In the genomic region with DNA sequence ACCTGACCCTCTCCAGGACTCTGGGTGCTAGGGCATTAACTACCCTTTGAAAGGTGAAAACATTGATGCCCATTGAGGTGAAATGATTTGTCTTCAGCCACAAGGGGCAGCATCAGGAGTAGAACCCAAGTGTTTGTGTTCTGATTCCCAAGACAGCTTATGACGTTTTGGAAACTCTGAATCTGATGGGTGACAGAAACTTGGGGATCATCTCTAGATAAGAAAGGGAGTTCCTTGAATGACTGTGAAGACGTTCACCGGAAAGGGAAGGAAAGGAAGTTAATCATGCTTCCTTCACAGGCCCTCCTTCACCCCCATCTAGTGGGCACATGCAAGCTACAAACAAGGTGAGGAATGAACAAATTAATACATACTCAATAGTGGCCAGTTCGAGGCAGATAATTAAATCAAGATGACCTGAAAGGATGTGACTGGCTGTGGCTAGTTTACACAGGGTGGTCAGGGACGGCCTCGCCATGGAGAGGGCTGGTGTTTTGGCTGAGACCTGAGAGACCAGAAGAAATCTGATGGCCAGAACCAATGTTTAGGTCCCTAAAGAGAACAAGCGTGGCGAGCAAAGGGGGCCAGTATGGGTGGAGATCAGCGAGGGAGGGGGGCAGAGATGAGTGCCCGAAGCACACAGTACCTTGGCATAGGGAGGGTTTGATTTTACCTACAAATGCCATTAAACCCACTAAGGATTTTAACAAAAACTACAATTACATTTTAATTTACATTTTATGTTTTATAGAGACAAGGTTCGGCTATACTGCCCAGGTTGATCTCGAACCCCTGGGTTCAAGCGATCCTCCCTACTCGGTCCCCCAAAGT, we compare ENCODE assay signal across 8 cellular contexts. TPM values are rescaled to one million over a fixed set of nuclear protein-coding genes. Genes with fewer than 3 reads are reported as not detected.
DNase-seq lines count a peak whose midpoint lies in the region; ATAC-seq, FAIRE-seq and TF ChIP-seq lines count a peak whose summit lies in the region.

No MANE protein-coding gene starts in this region.

- POLR2A ChIA-PET in AG04449 (lab: Yijun Ruan, JAX), result interaction anchor here (0.6 to 1.9 kb wide), 7 partner anchors 9 to 107 kb away, joined by 3 to 7 read pairs (median 4); a partner anchor contains a TSS

- peak overlapping the region; percentile 89 to 90 for H3K27ac ChIP-seq in testis

- peaks cover 14% of the 10 kb centered on the region for H3K4me1 ChIP-seq in testis

- TF ChIP-seq CTCF in AG04449 (IDR thresholded peaks at IDR 0.05; ENCODE audit: insufficient read depth, low read length, missing control alignments) (peak; percentile 30), neural crest cell (conservative IDR thresholded peaks at IDR 0.05) (peak; percentile 58), testis (IDR thresholded peaks at IDR 0.05) (peak; percentile 40 to 57 (median 44))

- H3K27me3 ChIP-seq in testis, result no peaks in the 10 kb centered on the region

- WGBS in testis, 2 donors, result 30 to 35% methylated on average over 14 of the region's 14 CpGs

- ATAC-seq in HG02870 (IDR thresholded peaks at IDR 0.05; ENCODE audit: unreplicated experiment), result no peak

- intact Hi-C loops in testis (cut with DNase I; ENCODE audit: low total_unique reads), result loop anchor here (10.0 kb wide), 1 partner anchor 115 kb away; no protein-coding TSS in a partner anchor

- CTCF ChIA-PET in AG04449 (lab: Yijun Ruan, JAX), result interaction anchor here (0.7 to 14.3 kb wide), 22 partner anchors 8 to 323 kb away, joined by 3 to 429 read pairs (median 4); a partner anchor contains a TSS

- no peak for TF ChIP-seq POLR2A in testis (IDR thresholded peaks at IDR 0.05)

- H3K4me3 Mint-ChIP-seq in neural crest cell, result peak overlapping the region; percentile 89

- H3K4me1 Mint-ChIP-seq in neural crest cell, result peaks cover 29% of the 10 kb centered on the region

- no peaks in the 10 kb centered on the region for H3K36me3 ChIP-seq in testis (ENCODE audit: low read depth, missing control alignments)

- no peaks in the 10 kb centered on the region for H3K9me3 ChIP-seq in testis

- H3K36me3 Mint-ChIP-seq in neural crest cell (ENCODE audit: low read depth), result no peaks in the 10 kb centered on the region

- peak; percentile 84 for FAIRE-seq in GM18507 (lab: Jason Lieb, UNC)

- no peaks in the 10 kb centered on the region for H3K9me3 Mint-ChIP-seq in neural crest cell

- DNase-seq in AG04449 (ENCODE audit: low read depth, low spot score) (no peak), GM18507 (ENCODE audit: extremely low spot score, insufficient read length, low read depth) (no peak), NOMO-1 treated with DMSO at 0.1 percent for 48 hours (lab: John Stamatoyannopoulos, UW; ENCODE audit: unreplicated experiment) (peak; percentile 66), fibroblast of gingiva (ENCODE audit: low read depth) (peak; percentile 65), neural crest cell (ENCODE audit: low read depth, low spot score) (no peak), testis (no peak)
- DNase-seq in activated CD8-positive, alpha-beta memory T cell treated with anti-CD3 and anti-CD28 coated beads, Interleukin-2, amount 50 U/mL, for 48 hours, result peak; percentile 62

- H3K27me3 Mint-ChIP-seq in neural crest cell (ENCODE audit: low read depth), result no peaks in the 10 kb centered on the region

- H3K4me3 ChIP-seq in AG04449 (ENCODE audit: low read depth, low read length), result peak overlapping the region; percentile 78
- peak overlapping the region; percentile 87 to 88 for H3K4me3 ChIP-seq in testis

- peak overlapping the region; percentile 63 for H3K27ac Mint-ChIP-seq in neural crest cell (ENCODE audit: unreplicated experiment)

RNA-seq across cellular contexts. Expression of a gene that starts 0.9 kb away (rescaled TPM):
- total RNA-seq in neural crest cell (14.2 and 14.3 TPM in 2 replicates), testis (10 to 100 TPM; 13.5 to 16.3 TPM)
- polyA plus RNA-seq in testis (ENCODE audit: insufficient read depth, low read depth, low replicate concordance), result 7.4 TPM

RNA-seq across cellular contexts. Expression of a gene that starts 15.0 kb away (rescaled TPM):
- total RNA-seq in neural crest cell (not detected in 2 replicates), testis (1 to 10 TPM; 3.2 to 4.6 TPM)
- 2.9 TPM for polyA plus RNA-seq in testis (ENCODE audit: insufficient read depth, low read depth, low replicate concordance)

RNA-seq across cellular contexts. Expression of a gene that starts 40.8 kb away (rescaled TPM):
- total RNA-seq in neural crest cell, result 5.1 and 5.9 TPM in 2 replicates
- total RNA-seq in testis, result 1 to 10 TPM; 7.8 to 9.7 TPM
- 11.2 TPM for polyA plus RNA-seq in testis (ENCODE audit: insufficient read depth, low read depth, low replicate concordance)

RNA-seq across cellular contexts. Expression of a gene that starts 40.9 kb away (rescaled TPM):
- 40.4 and 44.4 TPM in 2 replicates for total RNA-seq in neural crest cell
- 10 to 100 TPM; 63.6 to 72.5 TPM for total RNA-seq in testis
- polyA plus RNA-seq in testis (ENCODE audit: insufficient read depth, low read depth, low replicate concordance), result 33.5 TPM

Comparison
In these comparisons a context has a peak if more than half of its experiments do, and no peak if none do; other contexts are left out.
1. DNase-seq: peak in NOMO-1 treated with DMSO at 0.1 percent for 48 hours (single experiment), activated CD8-positive, alpha-beta memory T cell treated with anti-CD3 and anti-CD28 coated beads, Interleukin-2, amount 50 U/mL, for 48 hours (single experiment) and fibroblast of gingiva (single experiment); none in AG04449 (single experiment), GM18507 (single experiment), neural crest cell (single experiment) and testis (single experiment).
2. Peak in every context shown above with its lines, with median percentiles within 50 percentile points of each other: CTCF ChIP-seq.